10 cellular contexts compared by ENCODE assay signal in genomic region chr15:58839485-58839884, GRCh38.
DNase-seq lines count a peak whose midpoint lies in the region; ATAC-seq and TF ChIP-seq lines count a peak whose summit lies in the region.
"Had no signal": no experiment of that assay in that cellular context is flagged by ENCODE, and none has a peak within 500 bp of the region (broad histone marks: within the 10 kb centered on the region; RNA-seq: fewer than 3 reads in every experiment).

No MANE protein-coding gene starts in this region.

- POLR2A ChIA-PET in RWPE1 (lab: Yijun Ruan, JAX; ENCODE audit: low non-redundant PET), result no interaction called here

- peak in 2 of 3 donors; percentile 1 to 33 for DNase-seq in CD4-positive, CD25-positive, alpha-beta regulatory T cell
- DNase-seq in GM23338 (ENCODE audit: low spot score) (peak; percentile 54), RWPE1 (ENCODE audit: low spot score) (peak; percentile 14), hepatic stellate cell (ENCODE audit: low spot score) (peak; percentile 16), posterior cingulate gyrus (no peak)
- DNase-seq: activated effector memory CD4-positive, alpha-beta T cell treated with anti-CD3 and anti-CD28 coated beads, Interleukin-2, amount 50 U/mL, for 16 hours; occipital lobe had no signal

- TF ChIP-seq CTCF in GM23338 (conservative IDR thresholded peaks at IDR 0.05; ENCODE audit: low read depth in 2 of 2), result peak; percentile 58 to 60
- TF ChIP-seq CTCF in RWPE1 (conservative IDR thresholded peaks at IDR 0.05; ENCODE audit: low read depth), result peak; percentile 23

- intact Hi-C loops in posterior cingulate gyrus (cut with DNase I), result no loop called here

- no peaks in the 10 kb centered on the region for H3K9me3 ChIP-seq in CD4-positive, CD25-positive, alpha-beta regulatory T cell (ENCODE audit: control insufficient read depth in 2 of 2, low read length in 2 of 2)

- no peaks in the 10 kb centered on the region for H3K4me1 ChIP-seq in CD4-positive, CD25-positive, alpha-beta regulatory T cell (ENCODE audit: control insufficient read depth, insufficient read depth, low read length, poor library complexity, severe bottlenecking)
- H3K4me1 ChIP-seq in GM23338 (ENCODE audit: insufficient read depth), result peaks cover 8% of the 10 kb centered on the region

- no peak overlapping the region for H3K27ac Mint-ChIP-seq in CD4-positive, CD25-positive, alpha-beta regulatory T cell
- no peak overlapping the region for H3K27ac Mint-ChIP-seq in GM23338

- no peak for ATAC-seq in CD4-positive, CD25-positive, alpha-beta regulatory T cell (ENCODE audit: low read depth in 2 of 2)
- ATAC-seq in GM23338 (peak; percentile 82), GM21576 (IDR thresholded peaks at IDR 0.05; ENCODE audit: unreplicated experiment) (no peak), GM19463 (IDR thresholded peaks at IDR 0.05; ENCODE audit: unreplicated experiment) (no peak), HG02571 (IDR thresholded peaks at IDR 0.05; ENCODE audit: unreplicated experiment) (no peak)

- H3K36me3 ChIP-seq in CD4-positive, CD25-positive, alpha-beta regulatory T cell (ENCODE audit: control insufficient read depth, insufficient read depth, low read length), result peaks cover 5% of the 10 kb centered on the region
- no peaks in the 10 kb centered on the region for H3K36me3 ChIP-seq in GM23338 (ENCODE audit: insufficient read depth)

- no peaks in the 10 kb centered on the region for H3K9me2 ChIP-seq in GM23338 (ENCODE audit: insufficient read depth)

- peaks cover 0 to 14% (median under 1%) of the 10 kb centered on the region in 4 donors for H3K4me1 Mint-ChIP-seq in CD4-positive, CD25-positive, alpha-beta regulatory T cell
- peaks cover 9% of the 10 kb centered on the region for H3K4me1 Mint-ChIP-seq in GM23338

- H3K27me3 Mint-ChIP-seq in CD4-positive, CD25-positive, alpha-beta regulatory T cell, result no peaks in the 10 kb centered on the region
- H3K27me3 Mint-ChIP-seq in GM23338 (ENCODE audit: insufficient read depth, low read depth, poor library complexity), result peaks cover 6% of the 10 kb centered on the region

- no peaks in the 10 kb centered on the region for H3K27me3 ChIP-seq in CD4-positive, CD25-positive, alpha-beta regulatory T cell (ENCODE audit: control insufficient read depth, insufficient read depth, low read length)
- no peaks in the 10 kb centered on the region for H3K27me3 ChIP-seq in GM23338 (ENCODE audit: insufficient read depth)

- no peaks in the 10 kb centered on the region for H4K20me1 ChIP-seq in GM23338 (replicated peaks; ENCODE audit: insufficient read depth)

- H3F3A ChIP-seq in GM23338 (replicated peaks; ENCODE audit: low read depth), result no peaks in the 10 kb centered on the region

- H3K4me3 ChIP-seq in CD4-positive, CD25-positive, alpha-beta regulatory T cell (ENCODE audit: low read depth, low read length), result no peak overlapping the region
- no peak overlapping the region for H3K4me3 ChIP-seq in GM23338

- H3K27ac ChIP-seq in CD4-positive, CD25-positive, alpha-beta regulatory T cell (ENCODE audit: insufficient read depth, low read length, poor library complexity, severe bottlenecking), result no peak overlapping the region
- H3K27ac ChIP-seq in GM23338 (ENCODE audit: low read depth) (no peak overlapping the region), RWPE1 (no peak overlapping the region)

- CTCF ChIA-PET in RWPE1 (lab: Yijun Ruan, JAX), result no interaction called here

- H3K79me2 ChIP-seq in GM23338 (replicated peaks; ENCODE audit: insufficient read depth), result no peaks in the 10 kb centered on the region

- no peaks in the 10 kb centered on the region for H3K9me3 Mint-ChIP-seq in CD4-positive, CD25-positive, alpha-beta regulatory T cell
- no peaks in the 10 kb centered on the region for H3K9me3 Mint-ChIP-seq in GM23338

- H3K4me2 ChIP-seq in GM23338, result no peak overlapping the region

- no peak overlapping the region for H3K4me3 Mint-ChIP-seq in CD4-positive, CD25-positive, alpha-beta regulatory T cell
- H3K4me3 Mint-ChIP-seq in GM23338, result no peak overlapping the region

- H2AFZ ChIP-seq in GM23338, result no peak overlapping the region

- H3K36me3 Mint-ChIP-seq in CD4-positive, CD25-positive, alpha-beta regulatory T cell, result peaks cover 9% of the 10 kb centered on the region
- H3K36me3 Mint-ChIP-seq in GM23338 (ENCODE audit: low read depth), result peaks cover 18% of the 10 kb centered on the region; the same call in 2 of the 3 replicates

TF ChIP-seq in GM23338, 12 proteins besides CTCF, POLR2A, EP300 and RAD21 (continues in another document):
- TF ChIP-seq ZNF114 (CRISPR knock-in tag; IDR thresholded peaks at IDR 0.05), result no peak
- no peak for TF ChIP-seq POLR2AphosphoS5 (IDR thresholded peaks at IDR 0.05; ENCODE audit: low read depth)
- no peak for TF ChIP-seq EZH2 (IDR thresholded peaks at IDR 0.05; ENCODE audit: low read depth, unreplicated experiment)
- no peak for TF ChIP-seq ZNF462 (CRISPR knock-in tag; IDR thresholded peaks at IDR 0.05)
- TF ChIP-seq CREB1 (CRISPR knock-in tag; IDR thresholded peaks at IDR 0.05; ENCODE audit: low read depth), result no peak
- TF ChIP-seq JUNB (IDR thresholded peaks at IDR 0.05; ENCODE audit: unreplicated experiment), result no peak
- no peak for TF ChIP-seq NANOG (IDR thresholded peaks at IDR 0.05; ENCODE audit: borderline replicate concordance)
- no peak for TF ChIP-seq EZH2phosphoT487 (IDR thresholded peaks at IDR 0.05; ENCODE audit: unreplicated experiment)
- no peak for TF ChIP-seq ZNF331 (CRISPR knock-in tag; IDR thresholded peaks at IDR 0.05; ENCODE audit: low read depth)
- TF ChIP-seq STAT1 (IDR thresholded peaks at IDR 0.05; ENCODE audit: unreplicated experiment), result no peak
- TF ChIP-seq ETS1 (IDR thresholded peaks at IDR 0.05), result no peak

Comparison
In these comparisons a context has a peak if more than half of its experiments do, and no peak if none do; other contexts are left out.
1. DNase-seq: peak in CD4-positive, CD25-positive, alpha-beta regulatory T cell (2 of 3), GM23338 (single experiment), RWPE1 (single experiment) and hepatic stellate cell (single experiment); none in posterior cingulate gyrus (0 of 10).